Comparison of ENCODE assay signal across 16 cellular contexts in genomic region chr1:44271646-44272045, GRCh38. TPM values are rescaled to one million over a fixed set of nuclear protein-coding genes. Genes with fewer than 3 reads are reported as not detected.
DNase-seq lines count a peak whose midpoint lies in the region; ATAC-seq and TF ChIP-seq lines count a peak whose summit lies in the region.
"Had no signal": no experiment of that assay in that cellular context is flagged by ENCODE, and none has a peak within 500 bp of the region (broad histone marks: within the 10 kb centered on the region; RNA-seq: fewer than 3 reads in every experiment).

No MANE protein-coding gene starts in this region.

- no peak for TF ChIP-seq POLR2A in Peyer's patch (IDR thresholded peaks at IDR 0.05)
- TF ChIP-seq POLR2A in GM18505 (IDR thresholded peaks at IDR 0.05; ENCODE audit: borderline replicate concordance, extremely low read depth, insufficient read depth, insufficient read length) = no peak

- H3K4me1 ChIP-seq in Peyer's patch = peaks cover 0 to 54% (median 8%) of the 10 kb centered on the region in 4 donors
- peaks cover 18% of the 10 kb centered on the region for H3K4me1 ChIP-seq in colonic mucosa
- peaks cover 54 to 73% of the 10 kb centered on the region in 2 donors for H3K4me1 ChIP-seq in mucosa of rectum (ENCODE audit: control insufficient read depth in 2 of 2, insufficient read depth in 2 of 2, low read length in 2 of 2)

- H3K27ac ChIP-seq in Peyer's patch (peak overlapping the region in 3 of 4 donors; percentile 36 to 65 (median 59)), colonic mucosa (peak overlapping the region; percentile 22), mucosa of rectum (ENCODE audit: low read depth in 2 of 2, low read length in 2 of 2) (peak overlapping the region; percentile 54 to 69)
- H3K27ac ChIP-seq: BLaER1 treated with 17β-estradiol and CSF1 and Interleukin-3, amounts not matched to agents 10 nM and 100 nM; HL-60 had no signal

- H3K4me3 ChIP-seq in Peyer's patch (no peak overlapping the region), colonic mucosa (no peak overlapping the region), mucosa of rectum (ENCODE audit: low read length in 2 of 2) (no peak overlapping the region)
- H3K4me3 ChIP-seq: BLaER1 treated with 17β-estradiol and CSF1 and Interleukin-3, amounts not matched to agents 10 nM and 100 nM; GM23338 had no signal

- no peak overlapping the region for H3K9ac ChIP-seq in colonic mucosa (ENCODE audit: low read depth in 2 of 2, low read length in 2 of 2)
- peak overlapping the region in 1 of 2 donors; percentile 2 for H3K9ac ChIP-seq in mucosa of rectum (ENCODE audit: low read depth in 1 of 2, low read length in 2 of 2)
- H3K9ac ChIP-seq: BLaER1 treated with 17β-estradiol and CSF1 and Interleukin-3, amounts not matched to agents 10 nM and 100 nM had no signal

- H3K36me3 ChIP-seq in Peyer's patch (no peaks in the 10 kb centered on the region), colonic mucosa (no peaks in the 10 kb centered on the region), mucosa of rectum (ENCODE audit: control insufficient read depth in 2 of 2, insufficient read depth in 2 of 2, low read length in 2 of 2) (no peaks in the 10 kb centered on the region)

- H3K9me3 ChIP-seq in Peyer's patch (no peaks in the 10 kb centered on the region), colonic mucosa (no peaks in the 10 kb centered on the region), mucosa of rectum (ENCODE audit: control insufficient read depth in 2 of 2, low read length in 2 of 2) (no peaks in the 10 kb centered on the region)
- H3K9me3 ChIP-seq: BLaER1 treated with 17β-estradiol and CSF1 and Interleukin-3, amounts not matched to agents 10 nM and 100 nM had no signal

- intact Hi-C loops in colonic mucosa (cut with DNase I) = no loop called here

- ATAC-seq in GM18505 (IDR thresholded peaks at IDR 0.05; ENCODE audit: unreplicated experiment) = no peak
- ATAC-seq: GM23338 had no signal

- DNase-seq in Peyer's patch (peak in 1 of 3 donors; percentile 56), colonic mucosa (no peak), SIG-M5 (lab: John Stamatoyannopoulos, UW) (no peak)
- no peak for DNase-seq in stimulated activated CD4-positive, alpha-beta T cell treated with anti-CD3 and anti-CD28 coated beads, Interleukin-2, amount 100 ng/mL, for 48 hours
- DNase-seq: CD8-positive, alpha-beta memory T cell; COR-L47; DMS 273 treated with DMSO at 0.1 percent for 48 hours; DMS53; DND-41; EL; HCEC 1CT had no signal

- no peak for TF ChIP-seq CTCF in Peyer's patch (IDR thresholded peaks at IDR 0.05)
- no peak for TF ChIP-seq CTCF in colonic mucosa (IDR thresholded peaks at IDR 0.05)

- H3K27me3 ChIP-seq in Peyer's patch = no peaks in the 10 kb centered on the region
- no peaks in the 10 kb centered on the region for H3K27me3 ChIP-seq in colonic mucosa
- no peaks in the 10 kb centered on the region for H3K27me3 ChIP-seq in mucosa of rectum (ENCODE audit: control insufficient read depth in 2 of 2, insufficient read depth in 2 of 2, low read length in 2 of 2)
- H3K27me3 ChIP-seq: BLaER1 treated with 17β-estradiol and CSF1 and Interleukin-3, amounts not matched to agents 10 nM and 100 nM had no signal

RNA-seq across cellular contexts. Expression of gene DMAP1, which starts 58.4 kb away (rescaled TPM):
- total RNA-seq in Peyer's patch (100 to 1,000 TPM in 3 of 4 donors, 10 to 100 TPM in 1; 79.2 to 149 (median 113) TPM), colonic mucosa (10 to 100 TPM; 30.6 to 51.5 TPM)
